In genomic region chr10:122931088-122931958, GRCh38 we compare ENCODE assay signal across 23 cellular contexts. TPM values are rescaled to one million over a fixed set of nuclear protein-coding genes. Genes with fewer than 3 reads are reported as not detected.
"Had no signal": no experiment of that assay in that cellular context is flagged by ENCODE, and none has a peak within 500 bp of the region (broad histone marks: within the 10 kb centered on the region; RNA-seq: fewer than 3 reads in every experiment).

No MANE protein-coding gene starts in this region.

- H3K27ac Mint-ChIP-seq: activated naive CD8-positive, alpha-beta T cell treated with anti-CD3 and anti-CD28 coated beads, Interleukin-2, amount 10 ng/mL, durations not matched to agents 7 days and 5 days; activated T-helper 1 cell treated with anti-CD3 and anti-CD28 coated beads, Interleukin-12 subunit alpha, Interleukin-12 subunit beta, Interleukin-2, Interleukin-4 antibody, amounts not matched to agents 30 ng/mL and 10 ng/mL and 1 ng/mL, durations not matched to agents 14 hours and 24 hours and 36 hours; type B pancreatic cell had no signal

- H3K9me3 Mint-ChIP-seq: activated naive CD8-positive, alpha-beta T cell treated with anti-CD3 and anti-CD28 coated beads, Interleukin-2, amount 10 ng/mL, durations not matched to agents 7 days and 5 days; activated T-helper 1 cell treated with anti-CD3 and anti-CD28 coated beads, Interleukin-12 subunit alpha, Interleukin-12 subunit beta, Interleukin-2, Interleukin-4 antibody, amounts not matched to agents 30 ng/mL and 10 ng/mL and 1 ng/mL, durations not matched to agents 14 hours and 24 hours and 36 hours; type B pancreatic cell had no signal

- H3K4me3 ChIP-seq: gastrocnemius medialis, heart right ventricle, psoas muscle, right lobe of liver, suprapubic skin had no signal

- H3K27ac ChIP-seq: brain microvascular endothelial cell, epithelial cell of prostate, gastrocnemius medialis, heart right ventricle, psoas muscle, right lobe of liver, suprapubic skin had no signal

- ATAC-seq: gastrocnemius medialis; heart right ventricle; psoas muscle; stimulated activated naive CD8-positive, alpha-beta T cell treated with anti-CD3 and anti-CD28 coated beads, Interleukin-15, Interleukin-2, amounts not matched to agents 100 U/mL and 50 U/mL, for 24 hours had no signal

- H3K4me1 ChIP-seq: gastrocnemius medialis, heart right ventricle, psoas muscle, right lobe of liver, suprapubic skin had no signal

- DNase-seq: activated CD4-positive, alpha-beta T cell treated with anti-CD3 and anti-CD28 coated beads, Interleukin-2, amount 50 U/mL, for 1 hour; activated CD8-positive, alpha-beta memory T cell treated with anti-CD3 and anti-CD28 coated beads for 24 hours; activated naive CD4-positive, alpha-beta T cell; activated naive CD8-positive, alpha-beta T cell treated with anti-CD3 and anti-CD28 coated beads, Interleukin-2, amount 10 ng/mL, durations not matched to agents 7 days and 5 days; anterior cingulate cortex; brain microvascular endothelial cell; gastrocnemius medialis; heart right ventricle; midbrain; psoas muscle; right lobe of liver; stimulated activated naive CD8-positive, alpha-beta T cell treated with anti-CD3 and anti-CD28 coated beads, Interleukin-15, Interleukin-2, amounts not matched to agents 100 U/mL and 50 U/mL, for 24 hours; T-helper 2 cell had no signal

- H3K4me1 Mint-ChIP-seq: activated naive CD8-positive, alpha-beta T cell treated with anti-CD3 and anti-CD28 coated beads, Interleukin-2, amount 10 ng/mL, durations not matched to agents 7 days and 5 days had no signal

- H3K4me3 Mint-ChIP-seq: activated naive CD8-positive, alpha-beta T cell treated with anti-CD3 and anti-CD28 coated beads, Interleukin-2, amount 10 ng/mL, durations not matched to agents 7 days and 5 days; activated T-helper 1 cell treated with anti-CD3 and anti-CD28 coated beads, Interleukin-12 subunit alpha, Interleukin-12 subunit beta, Interleukin-2, Interleukin-4 antibody, amounts not matched to agents 30 ng/mL and 10 ng/mL and 1 ng/mL, durations not matched to agents 14 hours and 24 hours and 36 hours; type B pancreatic cell had no signal

- H3K9me3 ChIP-seq: gastrocnemius medialis, psoas muscle, right lobe of liver, suprapubic skin had no signal

- H3K27me3 ChIP-seq: brain microvascular endothelial cell, gastrocnemius medialis, heart right ventricle, right lobe of liver, suprapubic skin had no signal

- H3K27me3 Mint-ChIP-seq: activated naive CD8-positive, alpha-beta T cell treated with anti-CD3 and anti-CD28 coated beads, Interleukin-2, amount 10 ng/mL, durations not matched to agents 7 days and 5 days; type B pancreatic cell had no signal

RNA-seq across cellular contexts. Expression of gene FAM24A, which starts 20.9 kb away (rescaled TPM):
- total RNA-seq: activated naive CD8-positive, alpha-beta T cell treated with anti-CD3 and anti-CD28 coated beads, Interleukin-2, amount 10 ng/mL, durations not matched to agents 7 days and 5 days; activated T-helper 1 cell treated with anti-CD3 and anti-CD28 coated beads, Interleukin-12 subunit alpha, Interleukin-12 subunit beta, Interleukin-2, Interleukin-4 antibody, amounts not matched to agents 30 ng/mL and 10 ng/mL and 1 ng/mL, durations not matched to agents 14 hours and 24 hours and 36 hours; cerebellum; dermis microvascular lymphatic vessel endothelial cell; gastrocnemius medialis; heart right ventricle; lung microvascular endothelial cell; myocyte; osteocyte; psoas muscle; right lobe of liver; suprapubic skin had no signal
- polyA plus RNA-seq: heart right ventricle, neural cell, psoas muscle had no signal

RNA-seq across cellular contexts. Expression of gene FAM24B, which starts 51.9 kb away (rescaled TPM):
- total RNA-seq: gastrocnemius medialis had no signal
